8 cellular contexts compared by ENCODE assay signal in the genomic region with DNA sequence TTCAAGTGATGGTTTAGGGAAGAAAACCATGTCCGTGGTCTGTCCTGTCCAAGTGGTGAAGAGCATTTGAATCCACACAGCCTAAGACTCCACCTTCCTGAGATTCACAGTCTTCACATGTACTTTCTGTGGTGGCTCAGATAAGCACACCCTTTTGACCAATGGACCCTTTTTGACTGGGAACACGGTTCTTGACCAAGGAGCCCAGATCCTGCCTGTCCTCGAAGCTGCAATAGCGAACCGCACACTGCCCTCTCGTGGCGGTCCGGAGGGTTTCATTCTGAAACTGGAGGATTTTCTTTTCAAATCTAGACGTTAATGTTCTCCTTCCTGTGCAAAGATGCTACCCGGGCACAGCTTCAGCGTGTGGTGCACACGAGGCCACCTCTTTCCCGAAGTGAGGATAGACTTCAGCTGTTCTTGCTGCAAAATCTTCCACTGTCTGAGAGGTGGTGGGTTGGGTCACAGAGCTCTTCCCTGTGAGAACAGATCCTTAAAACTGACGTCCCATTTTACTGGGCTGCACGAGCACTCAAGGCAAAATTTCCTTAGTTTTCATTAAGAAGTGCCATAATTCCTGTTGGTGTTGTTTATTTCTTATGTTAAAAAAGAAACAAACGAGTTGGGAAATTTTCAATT.
DNase-seq lines count a peak whose midpoint lies in the region; ATAC-seq and TF ChIP-seq lines count a peak whose summit lies in the region.

No MANE protein-coding gene starts in this region.

- no peak overlapping the region for H3K4me3 ChIP-seq in Caco-2 (ENCODE audit: low read depth, low read length)

- H3K9me3 ChIP-seq in Caco-2 = no peaks in the 10 kb centered on the region

- POLR2A ChIA-PET in Caco-2 (lab: Charles Lee) = interaction anchor here (0.5 to 0.6 kb wide), 2 partner anchors 91 to 119 kb away, joined by 3 read pairs; a partner anchor contains a TSS
- POLR2A ChIA-PET in activated CD8-positive, alpha-beta T cell treated with anti-CD3 and anti-CD28 coated beads, Interleukin-2, amount 10 ng/mL, durations not matched to agents 7 days and 5 days (lab: Charles Lee) = interaction anchor here (1.9 to 2.4 kb wide), 2 partner anchors 25 to 46 kb away, joined by 6 to 9 read pairs; no protein-coding TSS in a partner anchor

- no peaks in the 10 kb centered on the region for H3K9me3 Mint-ChIP-seq in Caco-2 (ENCODE audit: unreplicated experiment)
- H3K9me3 Mint-ChIP-seq in activated CD8-positive, alpha-beta T cell treated with anti-CD3 and anti-CD28 coated beads, Interleukin-2, amount 10 ng/mL, durations not matched to agents 7 days and 5 days (ENCODE audit: insufficient read depth) = no peaks in the 10 kb centered on the region

- ATAC-seq in HG02885 (IDR thresholded peaks at IDR 0.05; ENCODE audit: poor library complexity, unreplicated experiment) = peak; percentile 51
- ATAC-seq in activated CD8-positive, alpha-beta T cell treated with anti-CD3 and anti-CD28 coated beads, Interleukin-2, amount 10 ng/mL, durations not matched to agents 7 days and 5 days = peak; percentile 70
- ATAC-seq in GM18520 (IDR thresholded peaks at IDR 0.05; ENCODE audit: unreplicated experiment) = no peak

- no peaks in the 10 kb centered on the region for H3K36me3 ChIP-seq in Caco-2 (ENCODE audit: control insufficient read depth, insufficient read depth, low read length)

- BruUV-seq in Caco-2 (replicated peaks; lab: Mats Ljungman, UMichigan) = no TSS peak

- H3K4me3 Mint-ChIP-seq in Caco-2 (ENCODE audit: unreplicated experiment) = no peak overlapping the region
- no peak overlapping the region for H3K4me3 Mint-ChIP-seq in activated CD8-positive, alpha-beta T cell treated with anti-CD3 and anti-CD28 coated beads, Interleukin-2, amount 10 ng/mL, durations not matched to agents 7 days and 5 days

- peaks cover 7% of the 10 kb centered on the region for H3K4me1 Mint-ChIP-seq in Caco-2 (ENCODE audit: low read depth, unreplicated experiment)
- peaks cover 38% of the 10 kb centered on the region for H3K4me1 Mint-ChIP-seq in activated CD8-positive, alpha-beta T cell treated with anti-CD3 and anti-CD28 coated beads, Interleukin-2, amount 10 ng/mL, durations not matched to agents 7 days and 5 days (ENCODE audit: low read depth)

- DNase-seq in Caco-2 (peak; percentile 76 to 77), NCI-H82 treated with DMSO at 0.1 percent for 48 hours (lab: John Stamatoyannopoulos, UW; ENCODE audit: unreplicated experiment) (peak; percentile 41), ecto neural progenitor cell (ENCODE audit: low spot score) (peak; percentile 75), lung microvascular endothelial cell (ENCODE audit: low read depth in 2 of 2) (peak; percentile 82 to 86)
- peak; percentile 82 for DNase-seq in activated CD8-positive, alpha-beta T cell treated with anti-CD3 and anti-CD28 coated beads, Interleukin-2, amount 10 ng/mL, durations not matched to agents 7 days and 5 days
- DNase-seq in stimulated activated CD8-positive, alpha-beta memory T cell treated with anti-CD3 and anti-CD28 coated beads, Interleukin-15, amount 100 ng/mL, for 24 hours (ENCODE audit: low read depth) = peak; percentile 52

- H3K27me3 Mint-ChIP-seq in Caco-2 (ENCODE audit: insufficient read depth, unreplicated experiment) = no peaks in the 10 kb centered on the region
- H3K27me3 Mint-ChIP-seq in activated CD8-positive, alpha-beta T cell treated with anti-CD3 and anti-CD28 coated beads, Interleukin-2, amount 10 ng/mL, durations not matched to agents 7 days and 5 days (ENCODE audit: low read depth) = no peaks in the 10 kb centered on the region

- H3K27me3 ChIP-seq in Caco-2 (replicated peaks; ENCODE audit: control insufficient read depth, insufficient read depth, low read length) = no peaks in the 10 kb centered on the region

- intact Hi-C loops in Caco-2 (cut with micrococcal nuclease; ENCODE audit: unreplicated experiment) = loop anchor here (1.0 to 5.0 kb wide), 5 partner anchors 33 to 125 kb away; no protein-coding TSS in a partner anchor

- peak; percentile 83 to 87 for TF ChIP-seq CTCF in Caco-2 (IDR thresholded peaks at IDR 0.05; ENCODE audit: insufficient read depth in 1 of 2, low read depth in 1 of 2, low read length in 1 of 2, severe bottlenecking in 1 of 2, unreplicated experiment in 1 of 2)

- CTCF ChIA-PET in Caco-2 (lab: Charles Lee) = interaction anchor here (0.6 to 1.3 kb wide), 11 partner anchors 12 to 231 kb away, joined by 3 to 6 read pairs (median 3); no protein-coding TSS in a partner anchor
- CTCF ChIA-PET in activated CD8-positive, alpha-beta T cell treated with anti-CD3 and anti-CD28 coated beads, Interleukin-2, amount 10 ng/mL, durations not matched to agents 7 days and 5 days (lab: Charles Lee) = interaction anchor here (0.7 to 4.9 kb wide), 48 partner anchors 9 to 951 kb away, joined by 3 to 37 read pairs (median 4); a partner anchor contains a TSS

- peaks cover 8% of the 10 kb centered on the region; the same call in 1 of the 2 replicates for H3K4me1 ChIP-seq in Caco-2

- peak overlapping the region; percentile 79 for H3K27ac Mint-ChIP-seq in Caco-2 (ENCODE audit: unreplicated experiment)
- H3K27ac Mint-ChIP-seq in activated CD8-positive, alpha-beta T cell treated with anti-CD3 and anti-CD28 coated beads, Interleukin-2, amount 10 ng/mL, durations not matched to agents 7 days and 5 days = peak overlapping the region; percentile 70

- H3K36me3 Mint-ChIP-seq in Caco-2 (ENCODE audit: insufficient read depth, unreplicated experiment) = peaks cover 64% of the 10 kb centered on the region
- H3K36me3 Mint-ChIP-seq in activated CD8-positive, alpha-beta T cell treated with anti-CD3 and anti-CD28 coated beads, Interleukin-2, amount 10 ng/mL, durations not matched to agents 7 days and 5 days (ENCODE audit: low read depth) = peaks cover 59% of the 10 kb centered on the region
